ENCODE assay signal across 8 cellular contexts in the genomic region with DNA sequence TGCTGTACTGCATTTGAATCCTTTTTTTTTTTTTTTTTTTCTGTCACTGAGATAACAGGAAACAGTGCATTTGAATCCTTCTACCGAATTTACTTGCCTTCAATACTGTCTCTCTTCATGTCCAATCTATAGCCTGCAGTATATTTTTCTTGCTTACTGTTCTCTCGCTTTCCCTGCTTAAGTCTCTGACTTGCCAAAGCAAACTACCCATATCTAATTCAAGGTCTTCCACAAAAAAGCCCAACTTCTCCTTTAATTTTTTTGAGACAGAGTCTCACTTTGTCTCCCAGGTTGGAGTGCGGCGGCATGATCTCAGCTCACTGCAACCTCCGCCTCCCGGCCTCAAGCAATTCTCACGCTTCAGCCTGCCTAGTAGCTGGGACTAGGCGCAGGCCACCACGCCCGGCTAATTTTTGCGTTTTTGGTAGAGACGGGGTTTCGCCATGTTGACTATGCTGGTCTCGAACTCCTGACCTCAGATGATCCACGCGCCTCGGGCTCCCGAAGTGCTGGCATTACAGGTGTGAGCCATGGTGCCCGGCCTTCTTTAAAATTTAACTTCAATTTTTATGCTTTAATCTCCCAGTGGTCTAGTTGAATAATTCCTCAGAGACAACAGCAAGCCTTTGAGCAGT. TPM values are rescaled to one million over a fixed set of nuclear protein-coding genes. Genes with fewer than 3 reads are reported as not detected.
DNase-seq lines count a peak whose midpoint lies in the region; ATAC-seq and TF ChIP-seq lines count a peak whose summit lies in the region.

No MANE protein-coding gene starts in this region.

- no peak for ATAC-seq in activated B cell treated with CpG ODN at 0.5 μM for 24 hours (ENCODE audit: low read depth)
- ATAC-seq in activated CD4-positive, CD25-positive, alpha-beta regulatory T cell treated with anti-CD3 and anti-CD28 coated beads, Interleukin-2, amount 50 U/mL, for 24 hours: no peak

- peaks cover 56% of the 10 kb centered on the region for H3K4me1 Mint-ChIP-seq in activated CD4-positive, alpha-beta T cell treated with anti-CD3 and anti-CD28 coated beads, Interleukin-2, amount 10 ng/mL, durations not matched to agents 7 days and 5 days
- peaks cover 47% of the 10 kb centered on the region for H3K4me1 Mint-ChIP-seq in activated B cell treated with CpG ODN at 0.5 μM for 24 hours

- H3K4me3 ChIP-seq in iPS-18a (ENCODE audit: low read length): peak overlapping the region; percentile 98
- H3K4me3 ChIP-seq in subcutaneous abdominal adipose tissue (ENCODE audit: low read depth in 1 of 5, low read length in 5 of 5): peak overlapping the region; percentile 86 to 99 (median 94)

- intact Hi-C loops in activated B cell treated with CpG ODN at 0.5 μM for 24 hours (cut with micrococcal nuclease): no loop called here

- POLR2A ChIA-PET in activated CD4-positive, alpha-beta T cell treated with anti-CD3 and anti-CD28 coated beads, Interleukin-2, amount 10 ng/mL, durations not matched to agents 7 days and 5 days (lab: Charles Lee): interaction anchor here (0.6 kb wide), 1 partner anchor 93 kb away, joined by 3 read pairs; no protein-coding TSS in a partner anchor
- POLR2A ChIA-PET in activated B cell treated with CpG ODN at 0.5 μM for 24 hours (lab: Charles Lee): interaction anchor here (0.6 to 2.0 kb wide), 7 partner anchors 8 to 724 kb away, joined by 3 to 16 read pairs (median 3); a partner anchor contains a TSS

- H3K9ac ChIP-seq in iPS-18a (ENCODE audit: low read length) (peak overlapping the region; percentile 91), subcutaneous abdominal adipose tissue (ENCODE audit: low read length in 5 of 5) (peak overlapping the region; percentile 87 to 97 (median 90))

- H3K27me3 ChIP-seq in iPS-18a (ENCODE audit: control insufficient read depth, insufficient read depth, low read length) (no peaks in the 10 kb centered on the region), subcutaneous abdominal adipose tissue (ENCODE audit: control insufficient read depth in 5 of 5, insufficient read depth in 4 of 5, low read length in 5 of 5) (no peaks in the 10 kb centered on the region)

- H3K36me3 ChIP-seq in iPS-18a (ENCODE audit: control insufficient read depth, low read depth, low read length) (peaks cover 41% of the 10 kb centered on the region), subcutaneous abdominal adipose tissue (ENCODE audit: control insufficient read depth in 5 of 5, insufficient read depth in 5 of 5, low read length in 5 of 5) (peaks cover 9 to 42% (median 28%) of the 10 kb centered on the region in 5 donors)

- no peaks in the 10 kb centered on the region for H3K27me3 Mint-ChIP-seq in activated CD4-positive, alpha-beta T cell treated with anti-CD3 and anti-CD28 coated beads, Interleukin-2, amount 10 ng/mL, durations not matched to agents 7 days and 5 days
- H3K27me3 Mint-ChIP-seq in activated B cell treated with CpG ODN at 0.5 μM for 24 hours: no peaks in the 10 kb centered on the region

- H3K9me3 Mint-ChIP-seq in activated CD4-positive, alpha-beta T cell treated with anti-CD3 and anti-CD28 coated beads, Interleukin-2, amount 10 ng/mL, durations not matched to agents 7 days and 5 days: no peaks in the 10 kb centered on the region
- no peaks in the 10 kb centered on the region for H3K9me3 Mint-ChIP-seq in activated B cell treated with CpG ODN at 0.5 μM for 24 hours

- H3K9me3 ChIP-seq in iPS-18a (ENCODE audit: control insufficient read depth, low read depth, low read length) (no peaks in the 10 kb centered on the region), subcutaneous abdominal adipose tissue (ENCODE audit: control insufficient read depth in 5 of 5, low read length in 5 of 5) (no peaks in the 10 kb centered on the region)

- H3K36me3 Mint-ChIP-seq in activated CD4-positive, alpha-beta T cell treated with anti-CD3 and anti-CD28 coated beads, Interleukin-2, amount 10 ng/mL, durations not matched to agents 7 days and 5 days (ENCODE audit: low read depth): peaks cover 36% of the 10 kb centered on the region
- H3K36me3 Mint-ChIP-seq in activated B cell treated with CpG ODN at 0.5 μM for 24 hours (ENCODE audit: low read depth): peaks cover 68% of the 10 kb centered on the region

- H3K4me1 ChIP-seq in iPS-18a (ENCODE audit: control insufficient read depth, low read depth, low read length) (peaks cover 15% of the 10 kb centered on the region), subcutaneous abdominal adipose tissue (ENCODE audit: control insufficient read depth in 5 of 5, insufficient read depth in 5 of 5, low read length in 5 of 5) (peaks cover 5 to 36% (median 34%) of the 10 kb centered on the region in 5 donors)

- CTCF ChIA-PET in activated CD4-positive, alpha-beta T cell treated with anti-CD3 and anti-CD28 coated beads, Interleukin-2, amount 10 ng/mL, durations not matched to agents 7 days and 5 days (lab: Charles Lee): interaction anchor here (1.8 kb wide), 1 partner anchor 19 kb away, joined by 5 read pairs; no protein-coding TSS in a partner anchor
- CTCF ChIA-PET in activated B cell treated with CpG ODN at 0.5 μM for 24 hours (lab: Charles Lee): interaction anchor here (1.3 kb wide), 1 partner anchor 86 kb away, joined by 5 read pairs; no protein-coding TSS in a partner anchor

- no peak for DNase-seq in activated CD4-positive, alpha-beta T cell treated with anti-CD3 and anti-CD28 coated beads, Interleukin-2, amount 10 ng/mL, durations not matched to agents 7 days and 5 days
- no peak for DNase-seq in activated CD4-positive, alpha-beta T cell treated with anti-CD3 and anti-CD28 coated beads, Interleukin-2, amount 50 U/mL, for 1 hour
- no peak for DNase-seq in activated B cell treated with CpG ODN at 0.5 μM for 24 hours
- no peak for DNase-seq in hippocampal formation (lab: John Stamatoyannopoulos, UW)
- DNase-seq in NCI-H2196 (lab: John Stamatoyannopoulos, UW; ENCODE audit: unreplicated experiment): no peak

- TF ChIP-seq CTCF in activated B cell treated with CpG ODN at 0.5 μM for 24 hours (IDR thresholded peaks at IDR 0.05): no peak

- H3K27ac Mint-ChIP-seq in activated CD4-positive, alpha-beta T cell treated with anti-CD3 and anti-CD28 coated beads, Interleukin-2, amount 10 ng/mL, durations not matched to agents 7 days and 5 days: peak overlapping the region; percentile 93
- peak overlapping the region; percentile 91 for H3K27ac Mint-ChIP-seq in activated B cell treated with CpG ODN at 0.5 μM for 24 hours

- no peak overlapping the region for H3K27ac ChIP-seq in iPS-18a (ENCODE audit: low read length)
- peak overlapping the region; percentile 92 for H3K27ac ChIP-seq in subcutaneous abdominal adipose tissue (ENCODE audit: low read depth, low read length)

- H3K4me3 Mint-ChIP-seq in activated CD4-positive, alpha-beta T cell treated with anti-CD3 and anti-CD28 coated beads, Interleukin-2, amount 10 ng/mL, durations not matched to agents 7 days and 5 days: peak overlapping the region; percentile 91
- H3K4me3 Mint-ChIP-seq in activated B cell treated with CpG ODN at 0.5 μM for 24 hours: peak overlapping the region; percentile 98

RNA-seq across cellular contexts. Expression of a gene that starts 0.9 kb away (rescaled TPM):
- 10 to 100 TPM; 43.4 to 51.8 TPM for total RNA-seq in activated CD4-positive, alpha-beta T cell treated with anti-CD3 and anti-CD28 coated beads, Interleukin-2, amount 10 ng/mL, durations not matched to agents 7 days and 5 days
- 65.4 and 66.0 TPM in 2 replicates for total RNA-seq in activated B cell treated with CpG ODN at 0.5 μM for 24 hours

RNA-seq across cellular contexts. Expression of a gene that starts 1.0 kb away (rescaled TPM):
- 100 to 1,000 TPM; 260 to 276 TPM for total RNA-seq in activated CD4-positive, alpha-beta T cell treated with anti-CD3 and anti-CD28 coated beads, Interleukin-2, amount 10 ng/mL, durations not matched to agents 7 days and 5 days
- total RNA-seq in activated B cell treated with CpG ODN at 0.5 μM for 24 hours: 208 and 223 TPM in 2 replicates

RNA-seq across cellular contexts. Expression of a gene that starts 29.5 kb away (rescaled TPM):
- 10 to 100 TPM; 13.2 to 15.1 TPM for total RNA-seq in activated CD4-positive, alpha-beta T cell treated with anti-CD3 and anti-CD28 coated beads, Interleukin-2, amount 10 ng/mL, durations not matched to agents 7 days and 5 days
- total RNA-seq in activated B cell treated with CpG ODN at 0.5 μM for 24 hours: 3.6 and 3.8 TPM in 2 replicates

RNA-seq across cellular contexts. Expression of a gene that starts 46.4 kb away (rescaled TPM):
- total RNA-seq in activated CD4-positive, alpha-beta T cell treated with anti-CD3 and anti-CD28 coated beads, Interleukin-2, amount 10 ng/mL, durations not matched to agents 7 days and 5 days: 10 to 100 TPM; 12.2 to 13.0 TPM
- 7.3 and 7.6 TPM in 2 replicates for total RNA-seq in activated B cell treated with CpG ODN at 0.5 μM for 24 hours

RNA-seq across cellular contexts. Expression of a gene that starts 54.9 kb away (rescaled TPM):
- total RNA-seq in activated CD4-positive, alpha-beta T cell treated with anti-CD3 and anti-CD28 coated beads, Interleukin-2, amount 10 ng/mL, durations not matched to agents 7 days and 5 days: 100 to 1,000 TPM in 1 of 2 experiments, 10 to 100 TPM in 1; 89.6 to 109 TPM
- total RNA-seq in activated B cell treated with CpG ODN at 0.5 μM for 24 hours: 17.5 and 21.4 TPM in 2 replicates
